ENCODE assay signal across 21 cellular contexts in the genomic region with DNA sequence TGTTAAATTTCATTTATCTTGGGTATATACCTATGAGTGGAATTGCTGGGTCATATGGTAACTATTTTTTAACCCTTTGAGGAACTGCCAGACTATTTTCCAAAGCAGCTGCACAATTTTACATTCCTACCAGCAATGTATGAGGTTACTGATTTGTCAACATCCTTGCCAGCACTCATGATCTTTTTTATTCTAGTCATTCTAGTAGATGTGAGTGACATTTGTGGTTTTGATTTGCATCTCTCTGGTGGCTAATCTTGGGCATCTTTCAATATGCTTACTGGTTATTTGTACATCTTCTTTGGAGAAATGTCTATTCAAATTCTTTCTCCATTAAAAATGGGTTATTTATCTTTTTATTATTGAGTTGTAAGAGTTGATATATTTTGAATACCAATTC. TPM values are rescaled to one million over a fixed set of nuclear protein-coding genes. Genes with fewer than 3 reads are reported as not detected.
DNase-seq lines count a peak whose midpoint lies in the region; ATAC-seq, FAIRE-seq and TF ChIP-seq lines count a peak whose summit lies in the region.
"Had no signal": no experiment of that assay in that cellular context is flagged by ENCODE, and none has a peak within 500 bp of the region (broad histone marks: within the 10 kb centered on the region; RNA-seq: fewer than 3 reads in every experiment).

No MANE protein-coding gene starts in this region.

- ATAC-seq in activated naive CD8-positive, alpha-beta T cell treated with anti-CD3 and anti-CD28 coated beads, Interleukin-2, amount 50 U/mL, for 24 hours = peak; percentile 81
- ATAC-seq in HG02678 (IDR thresholded peaks at IDR 0.05; ENCODE audit: unreplicated experiment) = peak; percentile 61
- peak; percentile 64 for ATAC-seq in HG03432 (IDR thresholded peaks at IDR 0.05; ENCODE audit: unreplicated experiment)

- H3K27ac Mint-ChIP-seq in activated naive CD8-positive, alpha-beta T cell treated with anti-CD3 and anti-CD28 coated beads, Interleukin-2, amount 50 U/mL, for 24 hours = no peak overlapping the region
- H3K27ac Mint-ChIP-seq in activated naive CD8-positive, alpha-beta T cell treated with anti-CD3 and anti-CD28 coated beads for 36 hours = no peak overlapping the region
- H3K27ac Mint-ChIP-seq: activated naive CD8-positive, alpha-beta T cell treated with anti-CD3 and anti-CD28 coated beads, Interleukin-2, amount 10 ng/mL, durations not matched to agents 7 days and 5 days; CD14-positive monocyte; mesothelial cell of epicardium; type B pancreatic cell had no signal

- H3K27me3 Mint-ChIP-seq in activated naive CD8-positive, alpha-beta T cell treated with anti-CD3 and anti-CD28 coated beads, Interleukin-2, amount 50 U/mL, for 24 hours = peaks cover 23% of the 10 kb centered on the region
- H3K27me3 Mint-ChIP-seq in activated naive CD8-positive, alpha-beta T cell treated with anti-CD3 and anti-CD28 coated beads for 36 hours = peaks cover 23% of the 10 kb centered on the region

- TF ChIP-seq CTCF in GM13977 (IDR thresholded peaks at IDR 0.05; ENCODE audit: extremely low read depth, insufficient read depth, missing control alignments) = no peak

- H3K4me1 Mint-ChIP-seq in activated naive CD8-positive, alpha-beta T cell treated with anti-CD3 and anti-CD28 coated beads, Interleukin-2, amount 50 U/mL, for 24 hours = peaks cover 9% of the 10 kb centered on the region
- H3K4me1 Mint-ChIP-seq in activated naive CD8-positive, alpha-beta T cell treated with anti-CD3 and anti-CD28 coated beads for 36 hours = peaks cover 3% of the 10 kb centered on the region
- H3K4me1 Mint-ChIP-seq: activated naive CD8-positive, alpha-beta T cell treated with anti-CD3 and anti-CD28 coated beads, Interleukin-2, amount 10 ng/mL, durations not matched to agents 7 days and 5 days; CD14-positive monocyte had no signal

- no peak for DNase-seq in activated naive CD8-positive, alpha-beta T cell treated with anti-CD3 and anti-CD28 coated beads, Interleukin-2, amount 50 U/mL, for 24 hours
- no peak for DNase-seq in activated naive CD8-positive, alpha-beta T cell treated with anti-CD3 and anti-CD28 coated beads for 36 hours
- no peak for DNase-seq in GM13977 (ENCODE audit: low spot score)
- no peak for DNase-seq in mucosa of gallbladder (ENCODE audit: low spot score)
- DNase-seq in GM12891 (ENCODE audit: insufficient read length, low spot score) = no peak
- DNase-seq in activated CD8-positive, alpha-beta memory T cell treated with anti-CD3 and anti-CD28 coated beads, Interleukin-2, amount 50 U/mL, for 4 hours = no peak
- DNase-seq: activated CD4-positive, alpha-beta T cell treated with anti-CD3 and anti-CD28 coated beads, Interleukin-2, amount 50 U/mL, for 1 hour; activated naive CD8-positive, alpha-beta T cell treated with anti-CD3 and anti-CD28 coated beads, Interleukin-2, amount 10 ng/mL, durations not matched to agents 7 days and 5 days; activated T-cell treated with anti-CD3 and anti-CD28 coated beads, Interleukin-2, amount 50 U/mL, for 48 hours; DMS53; foreskin melanocyte; IMR-90; kidney glomerular epithelial cell; MG63; NCI-H187 treated with DMSO at 0.1 percent for 48 hours; stimulated activated naive CD4-positive, alpha-beta T cell had no signal

- FAIRE-seq in GM12891 (lab: Jason Lieb, UNC) = no peak

- TF ChIP-seq POLR2A in GM12891 (IDR thresholded peaks at IDR 0.05; ENCODE audit: low read depth, low read length) = no peak

- no peak overlapping the region for H3K4me3 Mint-ChIP-seq in activated naive CD8-positive, alpha-beta T cell treated with anti-CD3 and anti-CD28 coated beads, Interleukin-2, amount 50 U/mL, for 24 hours
- no peak overlapping the region for H3K4me3 Mint-ChIP-seq in activated naive CD8-positive, alpha-beta T cell treated with anti-CD3 and anti-CD28 coated beads for 36 hours
- H3K4me3 Mint-ChIP-seq: activated naive CD8-positive, alpha-beta T cell treated with anti-CD3 and anti-CD28 coated beads, Interleukin-2, amount 10 ng/mL, durations not matched to agents 7 days and 5 days; mesothelial cell of epicardium; type B pancreatic cell had no signal

- H3K36me3 Mint-ChIP-seq in activated naive CD8-positive, alpha-beta T cell treated with anti-CD3 and anti-CD28 coated beads, Interleukin-2, amount 50 U/mL, for 24 hours (ENCODE audit: low read depth) = no peaks in the 10 kb centered on the region
- no peaks in the 10 kb centered on the region for H3K36me3 Mint-ChIP-seq in activated naive CD8-positive, alpha-beta T cell treated with anti-CD3 and anti-CD28 coated beads for 36 hours
- H3K36me3 Mint-ChIP-seq: activated naive CD8-positive, alpha-beta T cell treated with anti-CD3 and anti-CD28 coated beads, Interleukin-2, amount 10 ng/mL, durations not matched to agents 7 days and 5 days; CD14-positive monocyte; mesothelial cell of epicardium; type B pancreatic cell had no signal

- no peaks in the 10 kb centered on the region for H3K9me3 Mint-ChIP-seq in activated naive CD8-positive, alpha-beta T cell treated with anti-CD3 and anti-CD28 coated beads, Interleukin-2, amount 50 U/mL, for 24 hours
- no peaks in the 10 kb centered on the region for H3K9me3 Mint-ChIP-seq in activated naive CD8-positive, alpha-beta T cell treated with anti-CD3 and anti-CD28 coated beads for 36 hours
- H3K9me3 Mint-ChIP-seq: mesothelial cell of epicardium, type B pancreatic cell had no signal

- in situ Hi-C loops in GM13977 (cut with MboI; ENCODE audit: low pct_unique_long_range_greater_than_20kb, low sequenced_read_pairs, unreplicated experiment) = no loop called here

TF ChIP-seq in GM12891, 5 proteins besides CTCF, POLR2A, EP300 and RAD21:
- TF ChIP-seq SPI1 (IDR thresholded peaks at IDR 0.05; ENCODE audit: low read depth, low read length) (no peak), POLR2AphosphoS5 (IDR thresholded peaks at IDR 0.05; ENCODE audit: low read depth, low read length) (no peak), POU2F2 (IDR thresholded peaks at IDR 0.05; ENCODE audit: low read depth, low read length) (no peak), PAX5 (IDR thresholded peaks at IDR 0.05; ENCODE audit: insufficient read depth, low read length, severe bottlenecking) (no peak), TAF1 (IDR thresholded peaks at IDR 0.05; ENCODE audit: low read depth, low read length) (no peak)

RNA-seq across cellular contexts. Expression of a gene that starts 21.3 kb away (rescaled TPM):
- 10 to 100 TPM; 41.4 to 42.4 TPM for total RNA-seq in activated naive CD8-positive, alpha-beta T cell treated with anti-CD3 and anti-CD28 coated beads for 36 hours
- 16.6 TPM for total RNA-seq in mucosa of gallbladder
- 3.5 TPM for polyA plus RNA-seq in GM12891 (2012; ENCODE audit: low read depth, missing spikeins)
